ENCODE assay signal across 10 cellular contexts in the genomic region with DNA sequence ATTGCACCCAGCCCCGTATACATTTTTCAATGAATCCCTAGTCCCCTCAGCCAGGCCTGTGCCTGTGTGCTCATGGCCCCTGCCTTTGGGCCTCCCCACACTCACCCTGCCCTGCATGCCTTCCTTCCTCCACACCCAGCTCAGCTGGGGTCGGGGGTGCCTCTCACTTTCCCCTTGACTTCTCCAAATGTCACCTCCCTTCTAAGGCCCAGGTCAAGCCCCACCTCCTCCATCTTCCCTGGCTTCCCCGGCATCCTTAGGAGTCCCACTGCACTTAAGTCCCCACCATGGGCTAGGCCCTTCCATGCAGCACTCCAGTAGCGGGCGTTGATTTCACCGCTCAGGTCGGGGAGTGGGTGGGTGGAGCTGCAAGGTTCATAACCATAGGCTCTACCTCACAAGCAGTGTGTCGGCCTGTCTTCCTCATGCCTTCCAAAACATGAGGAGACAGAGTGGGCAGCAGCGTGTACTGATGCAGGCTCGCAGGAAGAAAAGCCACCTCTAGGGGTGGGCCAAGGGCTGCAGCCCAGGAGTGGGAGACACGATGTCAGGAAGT. TPM values are rescaled to one million over a fixed set of nuclear protein-coding genes. Genes with fewer than 3 reads are reported as not detected.
DNase-seq lines count a peak whose midpoint lies in the region; ATAC-seq and TF ChIP-seq lines count a peak whose summit lies in the region.
"Had no signal": no experiment of that assay in that cellular context is flagged by ENCODE, and none has a peak within 500 bp of the region (broad histone marks: within the 10 kb centered on the region; RNA-seq: fewer than 3 reads in every experiment).

No MANE protein-coding gene starts in this region.

- DNase-seq in NCI-H82 (lab: John Stamatoyannopoulos, UW) (no peak), lower leg skin (ENCODE audit: low spot score in 2 of 2) (no peak)
- DNase-seq: NCI-H187 treated with DMSO at 0.1 percent for 48 hours, retina had no signal

- H3K9me3 Mint-ChIP-seq in stimulated activated memory B cell treated with anti-CD40 and anti-IgM and Interleukin-4, amounts not matched to agents 10 μg/mL and 1 μg/mL and 100 μg/mL, for 72 hours, result no peaks in the 10 kb centered on the region

- H3K27ac ChIP-seq in OCI-LY3 (ENCODE audit: low read length), result no peak overlapping the region
- peak overlapping the region in 3 of 4 donors; percentile 84 to 89 (median 88) for H3K27ac ChIP-seq in gastroesophageal sphincter

- no peaks in the 10 kb centered on the region for H3K36me3 ChIP-seq in OCI-LY3 (replicated peaks; ENCODE audit: low read depth, low read length)
- H3K36me3 ChIP-seq in gastroesophageal sphincter, result peaks cover 0 to 31% of the 10 kb centered on the region in 2 donors

- H4K20me1 ChIP-seq in OCI-LY3 (ENCODE audit: insufficient read depth, low read length), result peaks cover 3% of the 10 kb centered on the region; the same call in 1 of the 2 replicates

- peaks cover 10% of the 10 kb centered on the region; the same call in 1 of the 2 replicates for H3K27me3 ChIP-seq in OCI-LY3 (ENCODE audit: low read depth, low read length)
- no peaks in the 10 kb centered on the region for H3K27me3 ChIP-seq in gastroesophageal sphincter

- H3K4me3 Mint-ChIP-seq in stimulated activated memory B cell treated with anti-CD40 and anti-IgM and Interleukin-4, amounts not matched to agents 10 μg/mL and 1 μg/mL and 100 μg/mL, for 72 hours, result no peak overlapping the region

- H3K4me3 ChIP-seq in OCI-LY3 (ENCODE audit: low read length) (no peak overlapping the region), gastroesophageal sphincter (no peak overlapping the region), lower leg skin (ENCODE audit: low read depth, poor library complexity, severe bottlenecking) (no peak overlapping the region)

- no peak overlapping the region for H2AFZ ChIP-seq in OCI-LY3 (ENCODE audit: low read depth, low read length)

- peaks cover 47% of the 10 kb centered on the region for H3K4me1 Mint-ChIP-seq in stimulated activated memory B cell treated with anti-CD40 and anti-IgM and Interleukin-4, amounts not matched to agents 10 μg/mL and 1 μg/mL and 100 μg/mL, for 72 hours

- peak overlapping the region; percentile 71 for H3K4me2 ChIP-seq in OCI-LY3 (ENCODE audit: low read length)

- H3K79me2 ChIP-seq in OCI-LY3 (ENCODE audit: low read length), result no peaks in the 10 kb centered on the region

- H3K4me1 ChIP-seq in OCI-LY3 (ENCODE audit: low read length) (peaks cover 17% of the 10 kb centered on the region), gastroesophageal sphincter (peaks cover 0 to 91% (median 19%) of the 10 kb centered on the region in 3 donors)

- WGBS in gastroesophageal sphincter (ENCODE audit: low coverage in 1 of 2), 2 donors, result 50 to 60% methylated on average over 1 to 5 of the region's 11 CpGs
- 81 to 92% methylated on average over 11 of the region's 11 CpGs for WGBS in lower leg skin, 2 donors

- TF ChIP-seq POLR2A in gastroesophageal sphincter (IDR thresholded peaks at IDR 0.05), result no peak
- TF ChIP-seq POLR2A in lower leg skin (IDR thresholded peaks at IDR 0.05), result no peak

- ATAC-seq in GM19452 (IDR thresholded peaks at IDR 0.05; ENCODE audit: unreplicated experiment), result peak; percentile 3
- ATAC-seq in gastroesophageal sphincter, result no peak
- no peak for ATAC-seq in stimulated activated memory B cell treated with anti-CD40 and anti-IgM and Interleukin-4, amounts not matched to agents 10 μg/mL and 1 μg/mL and 100 μg/mL, for 72 hours
- no peak for ATAC-seq in GM19455 (IDR thresholded peaks at IDR 0.05; ENCODE audit: unreplicated experiment)
- ATAC-seq in HG03159 (IDR thresholded peaks at IDR 0.05; ENCODE audit: unreplicated experiment), result no peak

- H3K27me3 Mint-ChIP-seq in stimulated activated memory B cell treated with anti-CD40 and anti-IgM and Interleukin-4, amounts not matched to agents 10 μg/mL and 1 μg/mL and 100 μg/mL, for 72 hours, result no peaks in the 10 kb centered on the region

- no peak for TF ChIP-seq EP300 in gastroesophageal sphincter (IDR thresholded peaks at IDR 0.05)

- no peak overlapping the region for H3K9ac ChIP-seq in OCI-LY3 (ENCODE audit: low read length)

- H3K9me3 ChIP-seq in OCI-LY3 (ENCODE audit: insufficient read depth, low read length) (no peaks in the 10 kb centered on the region), gastroesophageal sphincter (no peaks in the 10 kb centered on the region)

- intact Hi-C loops in lower leg skin (cut with DNase I; ENCODE audit: low total_unique reads), result no loop called here

- TF ChIP-seq CTCF in OCI-LY3 (IDR thresholded peaks at IDR 0.05; ENCODE audit: low read depth, low read length) (no peak), gastroesophageal sphincter (IDR thresholded peaks at IDR 0.05) (no peak), lower leg skin (IDR thresholded peaks at IDR 0.05) (no peak)

- H3K36me3 Mint-ChIP-seq in stimulated activated memory B cell treated with anti-CD40 and anti-IgM and Interleukin-4, amounts not matched to agents 10 μg/mL and 1 μg/mL and 100 μg/mL, for 72 hours, result peaks cover 19% of the 10 kb centered on the region

- H3K27ac Mint-ChIP-seq in stimulated activated memory B cell treated with anti-CD40 and anti-IgM and Interleukin-4, amounts not matched to agents 10 μg/mL and 1 μg/mL and 100 μg/mL, for 72 hours, result peak overlapping the region; percentile 90

RNA-seq across cellular contexts. Expression of gene DNMT3A, which starts 47.7 kb away (rescaled TPM):
- 10 to 100 TPM; 14.7 to 40.2 (median 18.3) TPM for total RNA-seq in gastroesophageal sphincter
- 1 to 10 TPM; 4.3 to 7.4 (median 6.9) TPM for total RNA-seq in lower leg skin
